ENCODE assay signal across 9 cellular contexts in the genomic region with DNA sequence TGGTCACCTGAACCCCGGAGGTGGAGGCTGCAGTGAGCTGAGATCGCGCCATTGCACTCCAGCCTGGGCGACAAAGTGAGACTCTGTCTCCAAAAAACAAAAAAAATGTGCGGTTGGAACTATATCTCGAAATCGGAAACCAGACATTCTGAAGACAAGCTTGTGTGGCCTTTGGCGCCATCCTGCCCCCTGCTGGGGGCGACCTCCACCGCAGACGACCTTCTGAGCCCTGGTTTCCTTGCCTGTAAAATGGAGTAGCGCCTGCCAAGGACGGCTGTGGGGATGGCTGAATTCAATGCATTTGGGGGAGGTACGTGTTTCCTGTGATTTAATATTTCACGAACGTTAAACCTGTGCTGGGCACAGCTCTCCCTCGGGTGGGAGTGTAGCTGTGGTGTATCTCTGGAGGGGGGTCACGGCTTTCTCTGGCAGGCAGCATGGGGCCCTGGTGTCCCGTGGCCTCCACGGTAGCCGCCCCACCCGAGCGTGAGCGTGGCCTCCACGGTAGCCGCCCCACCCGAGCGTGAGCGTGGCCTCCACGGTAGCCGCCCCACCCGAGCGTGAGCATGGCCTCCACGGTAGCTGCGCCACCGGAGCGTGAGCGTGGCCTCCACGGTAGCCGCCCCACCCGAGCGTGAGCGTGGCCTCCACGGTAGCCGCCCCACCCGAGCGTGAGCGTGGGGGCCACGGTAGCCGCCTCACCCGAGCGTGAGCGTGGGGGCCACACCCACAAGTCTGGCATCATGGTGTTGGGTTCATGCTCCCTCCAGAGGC. TPM values are rescaled to one million over a fixed set of nuclear protein-coding genes. Genes with fewer than 3 reads are reported as not detected.
DNase-seq lines count a peak whose midpoint lies in the region; ATAC-seq, FAIRE-seq and TF ChIP-seq lines count a peak whose summit lies in the region.
"Had no signal": no experiment of that assay in that cellular context is flagged by ENCODE, and none has a peak within 500 bp of the region (broad histone marks: within the 10 kb centered on the region; RNA-seq: fewer than 3 reads in every experiment).

No MANE protein-coding gene starts in this region.

- no peak overlapping the region for H2AFZ ChIP-seq in PC-3 (ENCODE audit: low read length)

- no peak overlapping the region for H3K4me2 ChIP-seq in PC-3 (ENCODE audit: low read length)

- DNase-seq in A673 (ENCODE audit: low spot score) = peak; percentile 37
- no peak for DNase-seq in D721Med (ENCODE audit: insufficient read length, low spot score)
- DNase-seq in PC-3 = no peak
- DNase-seq in epithelial cell of esophagus (ENCODE audit: low read depth) = peak; percentile 15
- DNase-seq in GDM1 (lab: John Stamatoyannopoulos, UW) = no peak
- DNase-seq in mucosa of gallbladder (ENCODE audit: low spot score) = no peak
- DNase-seq in urothelium cell line (ENCODE audit: low spot score) = no peak
- no peak for DNase-seq in Ammon's horn (ENCODE audit: low spot score)
- DNase-seq: NCI-H510A treated with DMSO at 0.1 percent for 48 hours had no signal

- intact Hi-C loops in A673 (cut with micrococcal nuclease; ENCODE audit: unreplicated experiment) = no loop called here
- intact Hi-C loops in PC-3 (cut with micrococcal nuclease) = no loop called here

- H3K27ac ChIP-seq in A673 (ENCODE audit: low read depth, low read length, poor library complexity, severe bottlenecking) (no peak overlapping the region), PC-3 (ENCODE audit: low read length) (no peak overlapping the region)

- POLR2A ChIA-PET in A673 (lab: Charles Lee; ENCODE audit: low non-redundant PET) = no interaction called here
- POLR2A ChIA-PET in PC-3 (lab: Charles Lee; ENCODE audit: unreplicated experiment) = no interaction called here

- H3K4me3 ChIP-seq in A673 (ENCODE audit: low read depth, low read length, poor library complexity, severe bottlenecking) = no peak overlapping the region
- no peak overlapping the region for H3K4me3 ChIP-seq in PC-3 (ENCODE audit: low read length)
- H3K4me3 ChIP-seq in epithelial cell of esophagus (ENCODE audit: low read length) = no peak overlapping the region

- H3K4me1 ChIP-seq in A673 (ENCODE audit: insufficient read depth, low read length, poor library complexity, severe bottlenecking) = no peaks in the 10 kb centered on the region
- H3K4me1 ChIP-seq in PC-3 (ENCODE audit: insufficient read depth, low read length) = no peaks in the 10 kb centered on the region

- no peaks in the 10 kb centered on the region for H3F3A ChIP-seq in PC-3 (ENCODE audit: low read length, unreplicated experiment)

- H3K9me2 ChIP-seq in PC-3 (replicated peaks; ENCODE audit: low read length) = no peaks in the 10 kb centered on the region

- TF ChIP-seq CTCF in A673 (conservative IDR thresholded peaks at IDR 0.05; ENCODE audit: low read depth, low read length) = peak; percentile 43
- TF ChIP-seq CTCF in D721Med (IDR thresholded peaks at IDR 0.05; ENCODE audit: insufficient read depth, missing control alignments) = peak; percentile 60
- TF ChIP-seq CTCF in PC-3 (conservative IDR thresholded peaks at IDR 0.05; ENCODE audit: low read depth, low read length) = peak; percentile 55
- peak; percentile 35 for TF ChIP-seq CTCF in epithelial cell of esophagus (IDR thresholded peaks at IDR 0.05; ENCODE audit: insufficient read depth, low read depth, low read length, missing control alignments)

- H3K9me3 ChIP-seq in A673 (ENCODE audit: low read depth, low read length, poor library complexity, severe bottlenecking) (no peaks in the 10 kb centered on the region), PC-3 (ENCODE audit: low read length) (no peaks in the 10 kb centered on the region)

- no peak for ATAC-seq in PC-3

- CTCF ChIA-PET in A673 (lab: Charles Lee) = interaction anchor here (0.8 to 1.0 kb wide), 2 partner anchors 94 to 141 kb away, joined by 3 to 4 read pairs; no protein-coding TSS in a partner anchor
- CTCF ChIA-PET in PC-3 (lab: Charles Lee) = interaction anchor here (0.6 kb wide), 1 partner anchor 13 kb away, joined by 3 read pairs; no protein-coding TSS in a partner anchor

- H3K36me3 ChIP-seq in A673 (ENCODE audit: insufficient read depth, low read length, poor library complexity, severe bottlenecking) (no peaks in the 10 kb centered on the region), PC-3 (ENCODE audit: low read depth, low read length) (no peaks in the 10 kb centered on the region; the same call in 1 of the 2 replicates)

- no peaks in the 10 kb centered on the region for H4K20me1 ChIP-seq in PC-3 (ENCODE audit: low read length)

- BruUV-seq in A673 (replicated peaks; lab: Mats Ljungman, UMichigan) (no TSS peak), PC-3 (replicated peaks; lab: Mats Ljungman, UMichigan) (no TSS peak)

- no peak overlapping the region for H3K9ac ChIP-seq in PC-3 (ENCODE audit: low read length)

- H3K27me3 ChIP-seq in A673 (replicated peaks; ENCODE audit: insufficient read depth, low read depth, low read length, poor library complexity) = no peaks in the 10 kb centered on the region
- no peaks in the 10 kb centered on the region for H3K27me3 ChIP-seq in PC-3 (ENCODE audit: low read length)

- H3K79me2 ChIP-seq in PC-3 (ENCODE audit: low read length) = peaks cover 1% of the 10 kb centered on the region; the same call in 1 of the 2 replicates

- FAIRE-seq in D721Med (lab: Jason Lieb, UNC) (no peak), urothelium cell line (lab: Jason Lieb, UNC) (no peak)

RNA-seq across cellular contexts. Expression of gene LRCOL1, which starts 55.3 kb away (rescaled TPM):
- total RNA-seq in A673 (2021) (not detected in 2 replicates), PC-3 (2014; rRNA removed) (not detected in 2 replicates), mucosa of gallbladder (not detected)

Comparison
In these comparisons a context has a peak if more than half of its experiments do, and no peak if none do; other contexts are left out.
1. DNase-seq: peak in A673 (single experiment) and epithelial cell of esophagus (single experiment); none in D721Med (single experiment), PC-3 (single experiment), GDM1 (single experiment), mucosa of gallbladder (single experiment), urothelium cell line (single experiment) and Ammon's horn (single experiment).
2. Peak in every context shown above with its lines, with median percentiles within 50 percentile points of each other: CTCF ChIP-seq.